28 cellular contexts compared by ENCODE assay signal in genomic region chr2:21277340-21277739, GRCh38.
"Had no signal": no experiment of that assay in that cellular context is flagged by ENCODE, and none has a peak within 500 bp of the region (broad histone marks: within the 10 kb centered on the region; RNA-seq: fewer than 3 reads in every experiment).

No MANE protein-coding gene starts in this region.

- H3K4me1 ChIP-seq: foreskin keratinocyte, gastrocnemius medialis had no signal

- DNase-seq: activated B cell treated with CpG ODN at 0.5 μM for 24 hours; activated CD4-positive, alpha-beta T cell treated with anti-CD3 and anti-CD28 coated beads for 48 hours; activated CD4-positive, alpha-beta T cell treated with anti-CD3 and anti-CD28 coated beads, Interleukin-2, amount 50 U/mL, for 1 hour; activated CD4-positive, alpha-beta T cell treated with anti-CD3 and anti-CD28 coated beads, Interleukin-2, amount 50 U/mL, for 48 hours; activated CD8-positive, alpha-beta memory T cell treated with anti-CD3 and anti-CD28 coated beads for 24 hours; activated CD8-positive, alpha-beta T cell treated with anti-CD3 and anti-CD28 coated beads for 36 hours; activated effector memory CD4-positive, alpha-beta T cell treated with Interleukin-2 at 50 U/mL for 16 hours; activated gamma-delta T cell treated with Interleukin-2 at 50 U/mL for 16 hours; activated naive CD4-positive, alpha-beta T cell treated with anti-CD3 and anti-CD28 coated beads, Interleukin-2, amount 50 U/mL, for 16 hours; activated naive CD4-positive, alpha-beta T cell treated with Interleukin-2 at 50 U/mL for 16 hours; activated T-cell treated with anti-CD3 and anti-CD28 coated beads, Interleukin-2, amount 50 U/mL, for 4 hours; amniotic stem cell; anterior cingulate cortex; brain microvascular endothelial cell; caudate nucleus; dorsolateral prefrontal cortex; effector memory CD4-positive, alpha-beta T cell; endodermal cell; foreskin keratinocyte; gastrocnemius medialis; glutamatergic neuron; T-helper 1 cell; T-helper 17 cell; T1000; WERI-Rb-1 had no signal

- H3K27ac ChIP-seq: brain microvascular endothelial cell, foreskin keratinocyte, gastrocnemius medialis, WERI-Rb-1 had no signal

- H3K4me3 ChIP-seq: dorsolateral prefrontal cortex, gastrocnemius medialis had no signal

- H3K9me3 ChIP-seq: gastrocnemius medialis had no signal

- H3K27me3 ChIP-seq: brain microvascular endothelial cell, dorsolateral prefrontal cortex, foreskin keratinocyte, gastrocnemius medialis had no signal

- H3K36me3 ChIP-seq: brain microvascular endothelial cell, gastrocnemius medialis, WERI-Rb-1 had no signal

- ATAC-seq: activated CD4-positive, CD25-positive, alpha-beta regulatory T cell treated with anti-CD3 and anti-CD28 coated beads, Interleukin-2, amount 50 U/mL, for 24 hours; activated CD8-positive, alpha-beta T cell treated with anti-CD3 and anti-CD28 coated beads for 36 hours; activated T-cell treated with anti-CD3 and anti-CD28 coated beads, Interleukin-2, amount 50 U/mL, for 4 hours; activated T-helper 17 cell treated with anti-CD3 and anti-CD28 coated beads, Interleukin-2, amount 50 U/mL, for 72 hours; esophagus mucosa; foreskin keratinocyte; gastrocnemius medialis; T-helper 17 cell had no signal
